Comparison of ENCODE assay signal across 22 cellular contexts in genomic region chr13:85312071-85312470, GRCh38.
DNase-seq lines count a peak whose midpoint lies in the region; ATAC-seq, FAIRE-seq and TF ChIP-seq lines count a peak whose summit lies in the region.
"Had no signal": no experiment of that assay in that cellular context is flagged by ENCODE, and none has a peak within 500 bp of the region (broad histone marks: within the 10 kb centered on the region; RNA-seq: fewer than 3 reads in every experiment).

No MANE protein-coding gene starts in this region.

- H3K27ac Mint-ChIP-seq in nephron progenitor cell = peak overlapping the region; percentile 48
- H3K27ac Mint-ChIP-seq: GM23338 had no signal

- no peak overlapping the region for H3K4me2 ChIP-seq in Karpas-422 (ENCODE audit: low read depth, low read length, poor library complexity, severe bottlenecking)
- H3K4me2 ChIP-seq: GM23338 had no signal

- H3K9me3 ChIP-seq in Karpas-422 (ENCODE audit: low read length) = 0 out of 2 replicates have a peak, but pooled peaks cover 3% of the 10 kb centered on the region
- H3K9me3 ChIP-seq: SJSA1 had no signal

- peak overlapping the region; percentile 97 for H2AFZ ChIP-seq in Karpas-422 (ENCODE audit: low read length)
- H2AFZ ChIP-seq: GM23338 had no signal

- H3K27me3 ChIP-seq in Karpas-422 (ENCODE audit: low read length) = no peaks in the 10 kb centered on the region
- no peaks in the 10 kb centered on the region for H3K27me3 ChIP-seq in dorsolateral prefrontal cortex
- H3K27me3 ChIP-seq: SJSA1 had no signal

- peaks cover 24% of the 10 kb centered on the region for H3K4me1 Mint-ChIP-seq in nephron progenitor cell
- H3K4me1 Mint-ChIP-seq: GM23338 had no signal

- H3K4me3 ChIP-seq in Karpas-422 (ENCODE audit: low read length) (no peak overlapping the region), dorsolateral prefrontal cortex (no peak overlapping the region)
- H3K4me3 ChIP-seq: GM23338, K562, SJSA1 had no signal

- no peaks in the 10 kb centered on the region for H3K36me3 ChIP-seq in Karpas-422 (ENCODE audit: insufficient read depth, low read length)
- H3K36me3 ChIP-seq: SJSA1 had no signal

- no peak for ATAC-seq in GM18519 (IDR thresholded peaks at IDR 0.05; ENCODE audit: low FRiP score, unreplicated experiment)
- ATAC-seq: GM23338, K562 had no signal

- H3K4me1 ChIP-seq in Karpas-422 (ENCODE audit: low read length) = peaks cover 17% of the 10 kb centered on the region

- no peak for DNase-seq in D721Med (ENCODE audit: insufficient read length, low spot score)
- no peak for DNase-seq in Karpas-422
- DNase-seq in SK-N-DZ (ENCODE audit: low spot score) = peak; percentile 85
- DNase-seq in nephron progenitor cell = no peak
- DNase-seq in dorsolateral prefrontal cortex = no peak
- no peak for DNase-seq in KG1 (lab: John Stamatoyannopoulos, UW)
- DNase-seq: Calu3, HCEC 1CT, NCI-H1048, NCI-H1417, NCI-H1694, NCI-H2029 treated with DMSO at 0.1 percent for 48 hours, NCI-H2227 treated with DMSO at 0.1 percent for 48 hours, NCI-H510A, NCI-H69, Right ventricle myocardium superior had no signal

- H3K27me3 Mint-ChIP-seq in nephron progenitor cell (ENCODE audit: low read depth, poor library complexity) = no peaks in the 10 kb centered on the region

- H3K9me2 ChIP-seq in Karpas-422 (replicated peaks; ENCODE audit: insufficient read depth, low read length) = no peaks in the 10 kb centered on the region

- H4K20me1 ChIP-seq in Karpas-422 (ENCODE audit: insufficient read depth, low read depth, low read length) = no peaks in the 10 kb centered on the region

- TF ChIP-seq CTCF in D721Med (IDR thresholded peaks at IDR 0.05; ENCODE audit: insufficient read depth, missing control alignments) (no peak), nephron progenitor cell (IDR thresholded peaks at IDR 0.05) (no peak), dorsolateral prefrontal cortex (IDR thresholded peaks at IDR 0.05 in 54 of 56, conservative IDR thresholded peaks at IDR 0.05 in 2 of 56; ENCODE audit: low read depth in 1 of 56, partially characterized antibody in 56 of 56) (no peak)

- no peak overlapping the region for H3K27ac ChIP-seq in Karpas-422 (ENCODE audit: low read length)
- no peak overlapping the region for H3K27ac ChIP-seq in dorsolateral prefrontal cortex
- H3K27ac ChIP-seq: SJSA1 had no signal

- H3K9me3 Mint-ChIP-seq in nephron progenitor cell = no peaks in the 10 kb centered on the region
- H3K9me3 Mint-ChIP-seq: GM23338 had no signal

- H3K79me2 ChIP-seq in Karpas-422 (ENCODE audit: low read length) = no peaks in the 10 kb centered on the region

- FAIRE-seq in D721Med (lab: Jason Lieb, UNC) = peak; percentile 29
- FAIRE-seq: G401.6, HTR-8/SVneo, K562 had no signal

- no peak overlapping the region for H3K4me3 Mint-ChIP-seq in nephron progenitor cell
- H3K4me3 Mint-ChIP-seq: GM23338 had no signal

- no peaks in the 10 kb centered on the region for H3K36me3 Mint-ChIP-seq in nephron progenitor cell (ENCODE audit: low read depth)

- intact Hi-C loops in dorsolateral prefrontal cortex (cut with DNase I) = loop anchor here in 1 of 2 donors (5.0 kb wide), 2 partner anchors 90 to 320 kb away; no protein-coding TSS in a partner anchor

- no peak overlapping the region for H3K9ac ChIP-seq in Karpas-422 (ENCODE audit: low read length)
